8 cellular contexts compared by ENCODE assay signal in the genomic region with DNA sequence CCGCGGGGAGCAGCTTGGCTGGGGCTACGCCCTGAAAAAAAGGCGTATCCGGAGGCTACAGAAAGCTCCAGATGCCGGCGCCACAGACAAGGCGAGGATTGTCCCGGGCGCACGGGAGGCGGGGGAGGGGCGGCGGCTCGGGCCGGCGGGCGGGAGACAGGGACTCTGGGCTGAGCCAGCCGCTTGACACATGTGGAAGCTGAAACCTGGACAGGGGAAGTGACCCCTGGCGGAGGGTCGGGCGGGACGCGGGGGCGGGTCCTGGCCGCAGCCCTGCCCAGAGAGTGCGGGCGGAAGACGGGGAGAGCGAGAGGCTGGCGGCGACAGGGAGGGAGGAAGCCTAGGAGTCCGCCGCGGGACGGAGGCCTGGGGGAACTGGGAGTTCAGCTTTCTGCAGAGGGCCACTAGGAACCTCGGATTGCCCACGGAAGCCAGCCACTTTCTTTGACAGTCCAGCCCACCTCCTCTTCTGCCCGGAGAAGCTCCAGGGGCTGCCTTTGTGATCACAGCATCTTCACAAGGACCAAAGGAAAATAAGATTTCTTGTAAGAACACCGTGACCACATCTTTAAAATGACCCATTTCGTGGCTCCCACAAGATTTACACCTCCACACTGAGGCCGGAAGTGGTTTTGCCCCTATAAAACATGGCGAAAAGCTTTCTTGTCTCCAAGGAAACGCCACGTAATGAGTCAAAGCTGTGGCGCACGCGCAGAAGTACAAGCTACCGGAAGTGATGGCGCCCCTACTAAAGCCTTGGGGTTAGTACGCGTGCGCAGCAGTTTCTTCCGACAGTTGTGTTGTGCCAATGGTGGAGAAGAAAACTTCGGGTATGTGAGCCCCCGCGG. TPM values are rescaled to one million over a fixed set of nuclear protein-coding genes. Genes with fewer than 3 reads are reported as not detected.
DNase-seq lines count a peak whose midpoint lies in the region; ATAC-seq, FAIRE-seq and TF ChIP-seq lines count a peak whose summit lies in the region.

A gene with protein sequence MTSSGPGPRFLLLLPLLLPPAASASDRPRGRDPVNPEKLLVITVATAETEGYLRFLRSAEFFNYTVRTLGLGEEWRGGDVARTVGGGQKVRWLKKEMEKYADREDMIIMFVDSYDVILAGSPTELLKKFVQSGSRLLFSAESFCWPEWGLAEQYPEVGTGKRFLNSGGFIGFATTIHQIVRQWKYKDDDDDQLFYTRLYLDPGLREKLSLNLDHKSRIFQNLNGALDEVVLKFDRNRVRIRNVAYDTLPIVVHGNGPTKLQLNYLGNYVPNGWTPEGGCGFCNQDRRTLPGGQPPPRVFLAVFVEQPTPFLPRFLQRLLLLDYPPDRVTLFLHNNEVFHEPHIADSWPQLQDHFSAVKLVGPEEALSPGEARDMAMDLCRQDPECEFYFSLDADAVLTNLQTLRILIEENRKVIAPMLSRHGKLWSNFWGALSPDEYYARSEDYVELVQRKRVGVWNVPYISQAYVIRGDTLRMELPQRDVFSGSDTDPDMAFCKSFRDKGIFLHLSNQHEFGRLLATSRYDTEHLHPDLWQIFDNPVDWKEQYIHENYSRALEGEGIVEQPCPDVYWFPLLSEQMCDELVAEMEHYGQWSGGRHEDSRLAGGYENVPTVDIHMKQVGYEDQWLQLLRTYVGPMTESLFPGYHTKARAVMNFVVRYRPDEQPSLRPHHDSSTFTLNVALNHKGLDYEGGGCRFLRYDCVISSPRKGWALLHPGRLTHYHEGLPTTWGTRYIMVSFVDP (minus strand): TSS at position 194 of the 848 bp plus-strand sequence. CDS start 307 bp downstream, outside the sequence.
A gene (plus strand): TSS at position 778 of the 848 bp plus-strand sequence. CDS start 31 bp downstream, at position 809.

- H3K9me1 ChIP-seq in endothelial cell of umbilical vein (replicated peaks; ENCODE audit: control insufficient read depth, extremely low read depth, insufficient read depth, low read length): no peaks in the 10 kb centered on the region

- TF ChIP-seq CTCF in D721Med (IDR thresholded peaks at IDR 0.05; ENCODE audit: insufficient read depth, missing control alignments) (no peak), OCI-LY7 (conservative IDR thresholded peaks at IDR 0.05; ENCODE audit: low read length) (0 out of 2 replicates have a peak, but pooled peaks have one; percentile 6), endothelial cell of umbilical vein (IDR thresholded peaks at IDR 0.05; ENCODE audit: extremely low read depth in 1 of 2, insufficient read depth in 1 of 2, low read depth in 1 of 2, low read length in 2 of 2) (peak in 1 of 2 donors; percentile 10)

- H3K4me3 ChIP-seq in OCI-LY7 (ENCODE audit: low read depth, low read length, poor library complexity, severe bottlenecking): peak within 1 kb of the TSS; percentile 95
- H3K4me3 ChIP-seq in endothelial cell of umbilical vein (replicated peaks in 1 of 3; ENCODE audit: insufficient read depth in 1 of 3, low read depth in 1 of 3, low read length in 3 of 3): peak within 1 kb of the TSS; percentile 75 to 84 (median 78)

- dilution Hi-C loops in endothelial cell of umbilical vein (cut with MboI; ENCODE audit: extremely low pct_ligation_motif_present, low sequenced_read_pairs): no loop called here

- H3K79me2 ChIP-seq in OCI-LY7 (ENCODE audit: insufficient read depth, low read depth, low read length): no peaks in the 10 kb centered on the region
- H3K79me2 ChIP-seq in endothelial cell of umbilical vein (ENCODE audit: control insufficient read depth, insufficient read depth, low read length): peaks cover 53% of the 10 kb centered on the region

- no peaks in the 10 kb centered on the region for H3K9me2 ChIP-seq in OCI-LY7 (ENCODE audit: insufficient read depth, low read length)

- BruUV-seq in OCI-LY7 (replicated peaks; lab: Mats Ljungman, UMichigan) (no TSS peak), endothelial cell of umbilical vein (replicated peaks; lab: Mats Ljungman, UMichigan) (no TSS peak)

- H2AFZ ChIP-seq in OCI-LY7 (ENCODE audit: low read length) (peak within 1 kb of the TSS; percentile 98), endothelial cell of umbilical vein (ENCODE audit: low read depth, low read length) (peak within 1 kb of the TSS; percentile 42)

- TF ChIP-seq POLR2A in endothelial cell of umbilical vein (IDR thresholded peaks at IDR 0.05; ENCODE audit: low read depth, low read length): peak; percentile 87

- H3K9me3 ChIP-seq in OCI-LY7 (ENCODE audit: low read length) (no peaks in the 10 kb centered on the region), endothelial cell of umbilical vein (replicated peaks; ENCODE audit: control insufficient read depth, insufficient read depth, low read length) (no peaks in the 10 kb centered on the region)

- H3K27ac ChIP-seq in OCI-LY7 (ENCODE audit: low read depth, low read length, poor library complexity, severe bottlenecking) (peak within 1 kb of the TSS; percentile 48), endothelial cell of umbilical vein (ENCODE audit: insufficient read depth, low read depth, low read length) (peak within 1 kb of the TSS; percentile 79)

- POLR2A ChIA-PET in OCI-LY7 (lab: Charles Lee): interaction anchor here (0.6 to 1.5 kb wide), 12 partner anchors 15 to 641 kb away, joined by 3 to 6 read pairs (median 4); a partner anchor contains a TSS
- POLR2A ChIA-PET in endothelial cell of umbilical vein (lab: Charles Lee): interaction anchor here (1.0 to 2.1 kb wide), 2 partner anchors 9 to 27 kb away, joined by 3 to 12 read pairs; a partner anchor contains a TSS

- no peaks in the 10 kb centered on the region for H3K27me3 ChIP-seq in endothelial cell of umbilical vein (ENCODE audit: control insufficient read depth in 2 of 2, insufficient read depth in 2 of 2, low read length in 2 of 2)

- H3K4me2 ChIP-seq in OCI-LY7 (ENCODE audit: low read length): peak within 1 kb of the TSS; percentile 100
- H3K4me2 ChIP-seq in endothelial cell of umbilical vein (ENCODE audit: insufficient read depth, low read length): peak within 1 kb of the TSS; percentile 93

- FAIRE-seq in D721Med (lab: Jason Lieb, UNC) (peak; percentile 77), endothelial cell of umbilical vein (lab: Jason Lieb, UNC) (peak; percentile 100)

- DNase-seq in D721Med (ENCODE audit: insufficient read length, low spot score) (peak; percentile 99), HuH-7.5 (ENCODE audit: low spot score) (peak; percentile 99), OCI-LY7 (ENCODE audit: low spot score) (peak; percentile 99), activated T-cell treated with anti-CD3 and anti-CD28 coated beads for 1 hour (ENCODE audit: low read depth) (peak; percentile 97), endothelial cell of umbilical vein (ENCODE audit: low read depth, low spot score) (peak; percentile 98), midbrain (lab: John Stamatoyannopoulos, UW) (peak; percentile 98)
- DNase-seq in stimulated activated CD8-positive, alpha-beta memory T cell treated with anti-CD3 and anti-CD28 coated beads, Interleukin-2, amount 100 ng/mL, for 1 hour (ENCODE audit: low read depth in 2 of 2): peak; percentile 92 to 94

- ATAC-seq in GM21526 (IDR thresholded peaks at IDR 0.05; ENCODE audit: low FRiP score, unreplicated experiment): peak; percentile 55

- H3K36me3 ChIP-seq in OCI-LY7 (ENCODE audit: insufficient read depth, low read length) (no peaks in the 10 kb centered on the region), endothelial cell of umbilical vein (ENCODE audit: control insufficient read depth in 2 of 2, extremely low read depth in 1 of 2, insufficient read depth in 2 of 2, low read length in 2 of 2) (peaks cover 3 to 13% of the 10 kb centered on the region in 2 experiments)

- peaks cover 18% of the 10 kb centered on the region for H3K4me1 ChIP-seq in OCI-LY7 (ENCODE audit: insufficient read depth, low read length, poor library complexity, severe bottlenecking)
- H3K4me1 ChIP-seq in endothelial cell of umbilical vein (ENCODE audit: control insufficient read depth, extremely low read depth, insufficient read depth, low read length): peaks cover 13% of the 10 kb centered on the region

- intact Hi-C loops in OCI-LY7 (cut with micrococcal nuclease; ENCODE audit: unreplicated experiment) (loop anchor here (2.0 kb wide), 1 partner anchor 27 kb away; a partner anchor contains a TSS), endothelial cell of umbilical vein (cut with micrococcal nuclease) (loop anchor here (1.0 kb wide), 3 partner anchors 22 to 35 kb away; a partner anchor contains a TSS)

- CTCF ChIA-PET in OCI-LY7 (lab: Charles Lee; ENCODE audit: unreplicated experiment) (interaction anchor here (0.6 to 1.1 kb wide), 3 partner anchors 11 to 26 kb away, joined by 3 to 8 read pairs (median 6); no protein-coding TSS in a partner anchor), endothelial cell of umbilical vein (lab: Charles Lee) (interaction anchor here (0.7 to 4.5 kb wide), 23 partner anchors 9 to 104 kb away, joined by 3 to 112 read pairs (median 5); a partner anchor contains a TSS)

- H4K20me1 ChIP-seq in OCI-LY7 (ENCODE audit: insufficient read depth, low read length) (no peaks in the 10 kb centered on the region), endothelial cell of umbilical vein (replicated peaks; ENCODE audit: control insufficient read depth, extremely low read depth, insufficient read depth, low read length) (no peaks in the 10 kb centered on the region)

- H3K9ac ChIP-seq in endothelial cell of umbilical vein (replicated peaks; ENCODE audit: extremely low read depth, insufficient read depth, low read length): peak within 1 kb of the TSS; percentile 67

RNA-seq across cellular contexts. Expression of the first gene that starts in this region (rescaled TPM):
- total RNA-seq in OCI-LY7 (2014; rRNA removed; shearing (Covaris generic)): 9.2 and 12.1 TPM in 2 replicates
- 25.0 and 30.5 TPM in 2 replicates for total RNA-seq in OCI-LY7 (2022)
- total RNA-seq in endothelial cell of umbilical vein: 161 and 170 TPM in 2 replicates
- polyA plus RNA-seq in endothelial cell of umbilical vein: 143 and 212 TPM in 2 replicates
- polyA plus RNA-seq in endothelial cell of umbilical vein (2011; cell fraction: cytosol; rRNA removed): 99.3 and 111 TPM in 2 replicates
- 158 and 175 TPM in 2 replicates for polyA plus RNA-seq in endothelial cell of umbilical vein (2011; cell fraction: nucleus; rRNA removed)
- 120 and 135 TPM in 2 replicates for polyA plus RNA-seq in endothelial cell of umbilical vein (2012)
- polyA minus RNA-seq in endothelial cell of umbilical vein: 89.2 and 107 TPM in 2 replicates
- 31.1 TPM for polyA minus RNA-seq in endothelial cell of umbilical vein (2011; cell fraction: cytosol; rRNA and poly(A)+ RNA removed)
- polyA minus RNA-seq in endothelial cell of umbilical vein (2011; cell fraction: nucleus; rRNA and poly(A)+ RNA removed): 43.8 and 53.9 TPM in 2 replicates

RNA-seq across cellular contexts. Expression of the second gene that starts in this region (rescaled TPM):
- total RNA-seq in OCI-LY7 (2014; rRNA removed; shearing (Covaris generic)): 63.8 and 77.3 TPM in 2 replicates
- total RNA-seq in OCI-LY7 (2022) (40.8 and 44.3 TPM in 2 replicates), endothelial cell of umbilical vein (89.9 and 90.5 TPM in 2 replicates)
- 74.1 and 77.1 TPM in 2 replicates for polyA plus RNA-seq in endothelial cell of umbilical vein
- 67.2 and 72.3 TPM in 2 replicates for polyA plus RNA-seq in endothelial cell of umbilical vein (2011; cell fraction: cytosol; rRNA removed)
- 27.7 and 33.0 TPM in 2 replicates for polyA plus RNA-seq in endothelial cell of umbilical vein (2011; cell fraction: nucleus; rRNA removed)
- polyA plus RNA-seq in endothelial cell of umbilical vein (2012): 69.7 and 79.2 TPM in 2 replicates
- polyA minus RNA-seq in endothelial cell of umbilical vein: 15.8 and 17.6 TPM in 2 replicates
- polyA minus RNA-seq in endothelial cell of umbilical vein (2011; cell fraction: cytosol; rRNA and poly(A)+ RNA removed): 37.8 TPM
- polyA minus RNA-seq in endothelial cell of umbilical vein (2011; cell fraction: nucleus; rRNA and poly(A)+ RNA removed): 4.9 and 8.3 TPM in 2 replicates

Comparison
In these comparisons a context has a peak if more than half of its experiments do, and no peak if none do; other contexts are left out.
1. Peak in every context shown above with its lines: DNase-seq, ATAC-seq, H3K4me3 ChIP-seq and H3K27ac ChIP-seq.